29 cellular contexts compared by ENCODE assay signal in the genomic region with DNA sequence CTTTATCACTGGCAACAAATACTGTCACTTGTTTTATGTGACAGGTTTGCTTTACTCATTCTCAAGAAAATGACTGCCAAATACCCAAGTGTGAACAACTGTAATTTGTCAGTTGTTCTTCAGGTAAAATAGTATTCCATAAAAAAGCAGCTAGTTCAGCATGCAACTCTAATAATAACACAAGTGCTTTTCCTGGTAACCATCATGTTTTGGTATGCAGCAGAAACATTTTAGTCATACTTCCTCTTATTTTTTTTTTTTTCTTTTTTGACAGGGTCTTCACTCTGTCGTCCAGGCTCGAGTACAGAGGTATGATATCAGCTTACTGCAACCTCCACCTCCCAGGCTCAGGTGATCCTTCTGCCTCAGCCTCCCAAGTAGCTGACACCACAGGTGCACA. TPM values are rescaled to one million over a fixed set of nuclear protein-coding genes. Genes with fewer than 3 reads are reported as not detected.
A peak's percentile ranks its signal among the peaks of the same experiment; 100 is the strongest.
DNase-seq lines count a peak whose midpoint lies in the region; ATAC-seq and TF ChIP-seq lines count a peak whose summit lies in the region.
"Had no signal": no experiment of that assay in that cellular context is flagged by ENCODE, and none has a peak within 500 bp of the region (broad histone marks: within the 10 kb centered on the region; RNA-seq: fewer than 3 reads in every experiment).

No MANE protein-coding gene starts in this region.

- no peak for TF ChIP-seq RAD21 in IMR-90 (IDR thresholded peaks at IDR 0.05; ENCODE audit: low read length)

- intact Hi-C loops in activated CD8-positive, alpha-beta T cell treated with anti-CD3 and anti-CD28 coated beads for 36 hours (cut with micrococcal nuclease), result no loop called here
- intact Hi-C loops in IMR-90 (cut with micrococcal nuclease), result loop anchor here (5.0 kb wide), 1 partner anchor 376 kb away; no protein-coding TSS in a partner anchor

- POLR2A ChIA-PET in activated CD8-positive, alpha-beta T cell treated with anti-CD3 and anti-CD28 coated beads for 36 hours (lab: Charles Lee), result interaction anchor here (0.7 to 1.2 kb wide), 4 partner anchors 12 to 183 kb away, joined by 3 to 5 read pairs (median 3); a partner anchor contains a TSS
- POLR2A ChIA-PET in activated CD8-positive, alpha-beta T cell treated with anti-CD3 and anti-CD28 coated beads, Interleukin-2, amount 10 ng/mL, durations not matched to agents 7 days and 5 days (lab: Charles Lee), result interaction anchor here (0.6 to 0.7 kb wide), 2 partner anchors 164 to 847 kb away, joined by 3 to 5 read pairs; no protein-coding TSS in a partner anchor
- POLR2A ChIA-PET in IMR-90 (lab: Charles Lee; ENCODE audit: unreplicated experiment), result interaction anchor here (0.6 to 0.7 kb wide), 3 partner anchors 205 to 345 kb away, joined by 3 read pairs; a partner anchor contains a TSS

- H3K9me3 ChIP-seq in IMR-90 (ENCODE audit: control insufficient read depth, insufficient read depth, low read length) (no peaks in the 10 kb centered on the region), T-helper 17 cell (ENCODE audit: control insufficient read depth, low read length, poor library complexity, severe bottlenecking) (no peaks in the 10 kb centered on the region)
- H3K9me3 ChIP-seq: A549, HAP-1, suprapubic skin had no signal

- H2BK20ac ChIP-seq in IMR-90 (ENCODE audit: low read depth, low read length), result no peak overlapping the region

- TF ChIP-seq POLR2A in IMR-90 (IDR thresholded peaks at IDR 0.05; ENCODE audit: low read depth, low read length), result no peak

- H3K14ac ChIP-seq in IMR-90 (replicated peaks; ENCODE audit: low read depth, low read length), result no peak overlapping the region

- no CpG with 5 or more reads among the region's 2 CpGs for WGBS in IMR-90 (ENCODE audit: extremely low coverage in 2 of 2, insufficient read length in 1 of 2), 2 experiments

- H4K8ac ChIP-seq in IMR-90 (ENCODE audit: low read depth in 2 of 2, low read length in 2 of 2), result no peak overlapping the region

- H3K4me2 ChIP-seq in IMR-90 (ENCODE audit: low read depth, low read length), result no peak overlapping the region
- H3K4me2 ChIP-seq: A549, PC-9 had no signal

- no peak for TF ChIP-seq CTCF in activated CD8-positive, alpha-beta T cell treated with anti-CD3 and anti-CD28 coated beads for 36 hours (IDR thresholded peaks at IDR 0.05)
- TF ChIP-seq CTCF in IMR-90 (conservative IDR thresholded peaks at IDR 0.05; ENCODE audit: low read depth, low read length), result no peak

- H3K9me3 Mint-ChIP-seq in activated CD8-positive, alpha-beta T cell treated with anti-CD3 and anti-CD28 coated beads for 36 hours, result no peaks in the 10 kb centered on the region
- H3K9me3 Mint-ChIP-seq in activated CD8-positive, alpha-beta T cell treated with anti-CD3 and anti-CD28 coated beads, Interleukin-2, amount 10 ng/mL, durations not matched to agents 7 days and 5 days (ENCODE audit: insufficient read depth), result no peaks in the 10 kb centered on the region
- no peaks in the 10 kb centered on the region for H3K9me3 Mint-ChIP-seq in memory B cell
- H3K9me3 Mint-ChIP-seq: nephron had no signal

- no peak overlapping the region for H2BK5ac ChIP-seq in IMR-90 (ENCODE audit: low read depth, low read length, poor library complexity, severe bottlenecking)

- no peak overlapping the region for H3K4me3 Mint-ChIP-seq in activated CD8-positive, alpha-beta T cell treated with anti-CD3 and anti-CD28 coated beads for 36 hours
- no peak overlapping the region for H3K4me3 Mint-ChIP-seq in activated CD8-positive, alpha-beta T cell treated with anti-CD3 and anti-CD28 coated beads, Interleukin-2, amount 10 ng/mL, durations not matched to agents 7 days and 5 days
- H3K4me3 Mint-ChIP-seq in T-helper 17 cell, result peak overlapping the region; percentile 43
- peak overlapping the region; percentile 9 for H3K4me3 Mint-ChIP-seq in memory B cell
- H3K4me3 Mint-ChIP-seq: nephron had no signal

- no peaks in the 10 kb centered on the region for H4K20me1 ChIP-seq in IMR-90 (ENCODE audit: insufficient read depth, low read length)

- dilution Hi-C loops in IMR-90 (cut with HindIII; ENCODE audit: low sequenced_read_pairs, unreplicated experiment), result no loop called here

- H3K79me1 ChIP-seq in IMR-90 (ENCODE audit: low read depth in 1 of 2, low read length in 2 of 2), result peaks cover 26 to 40% of the 10 kb centered on the region in 2 experiments

- CTCF ChIA-PET in activated CD8-positive, alpha-beta T cell treated with anti-CD3 and anti-CD28 coated beads for 36 hours (lab: Charles Lee), result interaction anchor here (1.9 to 2.5 kb wide), 2 partner anchors 15 to 373 kb away, joined by 7 to 10 read pairs; a partner anchor contains a TSS
- CTCF ChIA-PET in activated CD8-positive, alpha-beta T cell treated with anti-CD3 and anti-CD28 coated beads, Interleukin-2, amount 10 ng/mL, durations not matched to agents 7 days and 5 days (lab: Charles Lee), result interaction anchor here (0.8 to 0.9 kb wide), 2 partner anchors 15 to 41 kb away, joined by 3 to 6 read pairs; no protein-coding TSS in a partner anchor
- CTCF ChIA-PET in IMR-90 (lab: Yijun Ruan, JAX), result interaction anchor here (1.7 kb wide), 1 partner anchor 13 kb away, joined by 8 read pairs; no protein-coding TSS in a partner anchor

- no peak overlapping the region for H2BK120ac ChIP-seq in IMR-90 (ENCODE audit: low read depth, low read length)

- no peak overlapping the region for H2AK9ac ChIP-seq in IMR-90 (replicated peaks; ENCODE audit: low read depth, low read length, poor library complexity)

- no peak overlapping the region for H2BK15ac ChIP-seq in IMR-90 (ENCODE audit: low read depth, low read length)

- BruUV-seq in IMR-90 (replicated peaks; lab: Mats Ljungman, UMichigan), result no TSS peak

- H3K36me3 Mint-ChIP-seq in activated CD8-positive, alpha-beta T cell treated with anti-CD3 and anti-CD28 coated beads for 36 hours (ENCODE audit: low read depth), result peaks cover 62% of the 10 kb centered on the region
- peaks cover 66% of the 10 kb centered on the region for H3K36me3 Mint-ChIP-seq in activated CD8-positive, alpha-beta T cell treated with anti-CD3 and anti-CD28 coated beads, Interleukin-2, amount 10 ng/mL, durations not matched to agents 7 days and 5 days (ENCODE audit: low read depth)
- peaks cover 5% of the 10 kb centered on the region for H3K36me3 Mint-ChIP-seq in T-helper 17 cell (ENCODE audit: low read depth)
- peaks cover 28% of the 10 kb centered on the region for H3K36me3 Mint-ChIP-seq in memory B cell

- peaks cover 3% of the 10 kb centered on the region for H3K9me1 ChIP-seq in IMR-90 (ENCODE audit: insufficient read depth, low read length)

- H3K27ac ChIP-seq in IMR-90 (ENCODE audit: insufficient read depth, low read length), result no peak overlapping the region
- H3K27ac ChIP-seq: A549, parathyroid adenoma, PC-9, suprapubic skin had no signal

- H3K4me3 ChIP-seq in IMR-90 (ENCODE audit: insufficient read depth, low read depth, low read length) (no peak overlapping the region), H7 (ENCODE audit: insufficient read depth, low read depth, low read length) (no peak overlapping the region)
- H3K4me3 ChIP-seq: A549, coronary artery, HAP-1, PC-9, suprapubic skin had no signal

- H3K27me3 Mint-ChIP-seq in activated CD8-positive, alpha-beta T cell treated with anti-CD3 and anti-CD28 coated beads for 36 hours, result no peaks in the 10 kb centered on the region
- no peaks in the 10 kb centered on the region for H3K27me3 Mint-ChIP-seq in activated CD8-positive, alpha-beta T cell treated with anti-CD3 and anti-CD28 coated beads, Interleukin-2, amount 10 ng/mL, durations not matched to agents 7 days and 5 days (ENCODE audit: low read depth)
- no peaks in the 10 kb centered on the region for H3K27me3 Mint-ChIP-seq in T-helper 17 cell
- no peaks in the 10 kb centered on the region for H3K27me3 Mint-ChIP-seq in memory B cell

- no peaks in the 10 kb centered on the region; the same call in 1 of the 2 replicates for H3K4me1 ChIP-seq in IMR-90 (ENCODE audit: control insufficient read depth, insufficient read depth, low read length)

- no peak overlapping the region for H2AK5ac ChIP-seq in IMR-90 (ENCODE audit: low read depth, low read length)

- H3K4me1 Mint-ChIP-seq in activated CD8-positive, alpha-beta T cell treated with anti-CD3 and anti-CD28 coated beads for 36 hours (ENCODE audit: low read depth), result peaks cover 45% of the 10 kb centered on the region
- peaks cover 28% of the 10 kb centered on the region for H3K4me1 Mint-ChIP-seq in activated CD8-positive, alpha-beta T cell treated with anti-CD3 and anti-CD28 coated beads, Interleukin-2, amount 10 ng/mL, durations not matched to agents 7 days and 5 days (ENCODE audit: low read depth)
- H3K4me1 Mint-ChIP-seq in T-helper 17 cell, result peaks cover 24% of the 10 kb centered on the region
- peaks cover 26% of the 10 kb centered on the region for H3K4me1 Mint-ChIP-seq in memory B cell

- H3K9ac ChIP-seq in IMR-90 (ENCODE audit: low read depth, low read length), result no peak overlapping the region
- H3K9ac ChIP-seq: parathyroid adenoma had no signal

- in situ Hi-C loops in IMR-90 (cut with MboI; ENCODE audit: low sequenced_read_pairs), result no loop called here

- H3K23ac ChIP-seq in IMR-90 (ENCODE audit: low read depth, low read length), result no peak overlapping the region

- no peak overlapping the region for H4K5ac ChIP-seq in IMR-90 (ENCODE audit: low read depth, low read length)

- H3K36me3 ChIP-seq in IMR-90 (ENCODE audit: control insufficient read depth, insufficient read depth, low read length), result peaks cover 15% of the 10 kb centered on the region
- H3K36me3 ChIP-seq in H7 (replicated peaks; ENCODE audit: control insufficient read depth, insufficient read depth, low read length), result peaks cover 24% of the 10 kb centered on the region

- ATAC-seq in activated CD8-positive, alpha-beta T cell treated with anti-CD3 and anti-CD28 coated beads for 36 hours, result no peak
- no peak for ATAC-seq in activated CD8-positive, alpha-beta T cell treated with anti-CD3 and anti-CD28 coated beads, Interleukin-2, amount 10 ng/mL, durations not matched to agents 7 days and 5 days
- no peak for ATAC-seq in IMR-90 (ENCODE audit: low read depth)
- ATAC-seq in T-helper 17 cell, result no peak
- no peak for ATAC-seq in memory B cell (ENCODE audit: low read depth)
- no peak for ATAC-seq in HG03565 (IDR thresholded peaks at IDR 0.05; ENCODE audit: unreplicated experiment)
- ATAC-seq: A549, left colon, right cardiac atrium had no signal

- H3K18ac ChIP-seq in IMR-90 (ENCODE audit: low read depth, low read length), result no peak overlapping the region

- H3K27ac Mint-ChIP-seq in activated CD8-positive, alpha-beta T cell treated with anti-CD3 and anti-CD28 coated beads for 36 hours, result peak overlapping the region; percentile 55
- no peak overlapping the region for H3K27ac Mint-ChIP-seq in activated CD8-positive, alpha-beta T cell treated with anti-CD3 and anti-CD28 coated beads, Interleukin-2, amount 10 ng/mL, durations not matched to agents 7 days and 5 days
- H3K27ac Mint-ChIP-seq in T-helper 17 cell (no peak overlapping the region), memory B cell (peak overlapping the region; percentile 85)
- H3K27ac Mint-ChIP-seq: nephron had no signal

- H3K4ac ChIP-seq in IMR-90 (ENCODE audit: low read depth, low read length), result no peak overlapping the region

- H3K27me3 ChIP-seq in IMR-90 (ENCODE audit: control insufficient read depth, insufficient read depth, low read length), result no peaks in the 10 kb centered on the region
- H3K27me3 ChIP-seq in H7 (ENCODE audit: control insufficient read depth, insufficient read depth, low read length), result no peaks in the 10 kb centered on the region
- H3K27me3 ChIP-seq: suprapubic skin had no signal

- no peak overlapping the region for H3K56ac ChIP-seq in IMR-90 (ENCODE audit: extremely low read depth, insufficient read depth, low read length)

- no peak overlapping the region for H2AFZ ChIP-seq in IMR-90 (replicated peaks; ENCODE audit: low read length, poor library complexity)
- H2AFZ ChIP-seq: parathyroid adenoma, PC-9 had no signal

- DNase-seq in activated CD8-positive, alpha-beta T cell treated with anti-CD3 and anti-CD28 coated beads for 36 hours, result no peak
- no peak for DNase-seq in activated CD8-positive, alpha-beta T cell treated with anti-CD3 and anti-CD28 coated beads, Interleukin-2, amount 10 ng/mL, durations not matched to agents 7 days and 5 days
- peak; percentile 10 for DNase-seq in IMR-90
- no peak for DNase-seq in T-helper 17 cell
- DNase-seq in memory B cell (ENCODE audit: low spot score in 2 of 2), result no peak
- DNase-seq in H7, result no peak
- no peak for DNase-seq in midbrain (lab: John Stamatoyannopoulos, UW)
- DNase-seq: activated CD4-positive, alpha-beta T cell treated with anti-CD3 and anti-CD28 coated beads for 48 hours; activated effector memory CD4-positive, alpha-beta T cell treated with anti-CD3 and anti-CD28 coated beads, Interleukin-2, amount 50 U/mL, for 16 hours; C1 segment of cervical spinal cord; KG1; left colon; NCI-H1092; NCI-H187 treated with DMSO at 0.1 percent for 48 hours; NCI-H2227 treated with DMSO at 0.1 percent for 48 hours; NCI-H748 treated with DMSO at 0.1 percent for 48 hours; PC-9; right cardiac atrium; SHP77; stimulated activated CD4-positive, alpha-beta T cell treated with anti-CD3 and anti-CD28 coated beads, Interleukin-15, amount 100 ng/mL, for 24 hours had no signal

- no peak overlapping the region for H4K91ac ChIP-seq in IMR-90 (ENCODE audit: insufficient read depth, low read depth, low read length)

RNA-seq across cellular contexts. Expression of a gene that starts 4.6 kb away (rescaled TPM):
- 10 to 100 TPM; 39.4 to 41.6 TPM for total RNA-seq in activated CD8-positive, alpha-beta T cell treated with anti-CD3 and anti-CD28 coated beads for 36 hours
- total RNA-seq in activated CD8-positive, alpha-beta T cell treated with anti-CD3 and anti-CD28 coated beads, Interleukin-2, amount 10 ng/mL, durations not matched to agents 7 days and 5 days, result 10 to 100 TPM; 42.6 to 48.4 TPM
- total RNA-seq in IMR-90 (2012; rRNA removed) (9.0 and 9.2 TPM in 2 replicates), T-helper 17 cell (10 to 100 TPM; 29.6 to 30.6 TPM)
- 13.8 and 15.2 TPM in 2 replicates for polyA plus RNA-seq in IMR-90 (2012; rRNA removed)
- 9.0 and 9.2 TPM in 2 replicates for polyA plus RNA-seq in IMR-90 (2012; cell fraction: cytosol; rRNA removed)
- polyA plus RNA-seq in IMR-90 (2012; cell fraction: nucleus; rRNA removed; ENCODE audit: low replicate concordance), result 4.3 and 11.3 TPM in 2 replicates
- total RNA-seq in H7 (2014; rRNA removed; shearing (Covaris generic)), result 15.6 and 16.2 TPM in 2 replicates

RNA-seq across cellular contexts. Expression of a gene that starts 29.6 kb away (rescaled TPM):
- total RNA-seq in activated CD8-positive, alpha-beta T cell treated with anti-CD3 and anti-CD28 coated beads for 36 hours, result 1 to 10 TPM; 1.2 to 2.2 TPM
- total RNA-seq in activated CD8-positive, alpha-beta T cell treated with anti-CD3 and anti-CD28 coated beads, Interleukin-2, amount 10 ng/mL, durations not matched to agents 7 days and 5 days, result 1 to 10 TPM; 1.4 to 1.8 TPM
- total RNA-seq in IMR-90 (2012; rRNA removed), result not detected in 2 replicates
- 0.10 and 0.20 TPM in 2 replicates for polyA plus RNA-seq in IMR-90 (2012; rRNA removed)
- not detected in 2 replicates for polyA plus RNA-seq in IMR-90 (2012; cell fraction: cytosol; rRNA removed)
- polyA plus RNA-seq in IMR-90 (2012; cell fraction: nucleus; rRNA removed; ENCODE audit: low replicate concordance), result 0.08 and 0.73 TPM in 2 replicates
- total RNA-seq in T-helper 17 cell, result under 1 TPM in 1 of 2 donors, not detected in 1; 0.75 TPM
- 0.52 TPM in 1 of 2 replicates, not detected in the other for total RNA-seq in H7 (2014; rRNA removed; shearing (Covaris generic))
- total RNA-seq: bronchial epithelial cell, G401 had no signal
- polyA plus RNA-seq: right cardiac atrium had no signal

RNA-seq across cellular contexts. Expression of a gene that starts 41.7 kb away (rescaled TPM):
- 10 to 100 TPM; 37.7 to 41.8 TPM for total RNA-seq in activated CD8-positive, alpha-beta T cell treated with anti-CD3 and anti-CD28 coated beads for 36 hours
- 10 to 100 TPM; 35.3 to 36.0 TPM for total RNA-seq in activated CD8-positive, alpha-beta T cell treated with anti-CD3 and anti-CD28 coated beads, Interleukin-2, amount 10 ng/mL, durations not matched to agents 7 days and 5 days
- total RNA-seq in IMR-90 (2012; rRNA removed), result 28.3 and 40.5 TPM in 2 replicates
- 10.6 and 14.0 TPM in 2 replicates for polyA plus RNA-seq in IMR-90 (2012; rRNA removed)
- polyA plus RNA-seq in IMR-90 (2012; cell fraction: cytosol; rRNA removed), result 3.4 and 16.1 TPM in 2 replicates
- 3.0 and 8.0 TPM in 2 replicates for polyA plus RNA-seq in IMR-90 (2012; cell fraction: nucleus; rRNA removed; ENCODE audit: low replicate concordance)
- total RNA-seq in T-helper 17 cell, result 10 to 100 TPM; 28.5 to 29.7 TPM
- 30.7 and 31.0 TPM in 2 replicates for total RNA-seq in H7 (2014; rRNA removed; shearing (Covaris generic))

RNA-seq across cellular contexts. Expression of a gene that starts 41.9 kb away (rescaled TPM):
- total RNA-seq in activated CD8-positive, alpha-beta T cell treated with anti-CD3 and anti-CD28 coated beads for 36 hours, result 10 to 100 TPM; 26.0 to 27.4 TPM
- total RNA-seq in activated CD8-positive, alpha-beta T cell treated with anti-CD3 and anti-CD28 coated beads, Interleukin-2, amount 10 ng/mL, durations not matched to agents 7 days and 5 days, result 10 to 100 TPM; 37.6 to 37.7 TPM
- total RNA-seq in IMR-90 (2012; rRNA removed) (19.4 and 26.2 TPM in 2 replicates), T-helper 17 cell (10 to 100 TPM; 21.7 to 22.8 TPM)
- 22.8 and 23.4 TPM in 2 replicates for polyA plus RNA-seq in IMR-90 (2012; rRNA removed)
- polyA plus RNA-seq in IMR-90 (2012; cell fraction: cytosol; rRNA removed), result 16.0 and 27.1 TPM in 2 replicates
- polyA plus RNA-seq in IMR-90 (2012; cell fraction: nucleus; rRNA removed; ENCODE audit: low replicate concordance), result 19.7 and 25.4 TPM in 2 replicates
- 63.1 and 71.0 TPM in 2 replicates for total RNA-seq in H7 (2014; rRNA removed; shearing (Covaris generic))

RNA-seq across cellular contexts. Expression of a gene that starts 43.2 kb away (rescaled TPM):
- total RNA-seq in activated CD8-positive, alpha-beta T cell treated with anti-CD3 and anti-CD28 coated beads for 36 hours, result 100 to 1,000 TPM; 159 to 163 TPM
- 100 to 1,000 TPM; 179 to 183 TPM for total RNA-seq in activated CD8-positive, alpha-beta T cell treated with anti-CD3 and anti-CD28 coated beads, Interleukin-2, amount 10 ng/mL, durations not matched to agents 7 days and 5 days
- total RNA-seq in IMR-90 (2012; rRNA removed) (102 and 106 TPM in 2 replicates), T-helper 17 cell (10 to 100 TPM; 32.8 to 42.4 TPM)
- 76.1 and 100 TPM in 2 replicates for polyA plus RNA-seq in IMR-90 (2012; rRNA removed)
- 10.7 and 23.7 TPM in 2 replicates for polyA plus RNA-seq in IMR-90 (2012; cell fraction: cytosol; rRNA removed)
- 7.0 and 46.0 TPM in 2 replicates for polyA plus RNA-seq in IMR-90 (2012; cell fraction: nucleus; rRNA removed; ENCODE audit: low replicate concordance)
- 78.4 and 103 TPM in 2 replicates for total RNA-seq in H7 (2014; rRNA removed; shearing (Covaris generic))

Comparison
In these comparisons a context has a peak if more than half of its experiments do, and no peak if none do; other contexts are left out.
1. H3K27ac Mint-ChIP-seq: peak in activated CD8-positive, alpha-beta T cell treated with anti-CD3 and anti-CD28 coated beads for 36 hours (single experiment) and memory B cell (single experiment); none in activated CD8-positive, alpha-beta T cell treated with anti-CD3 and anti-CD28 coated beads, Interleukin-2, amount 10 ng/mL, durations not matched to agents 7 days and 5 days (single experiment) and T-helper 17 cell (single experiment).
2. H3K4me3 Mint-ChIP-seq: peak in T-helper 17 cell (single experiment) and memory B cell (single experiment); none in activated CD8-positive, alpha-beta T cell treated with anti-CD3 and anti-CD28 coated beads for 36 hours (single experiment) and activated CD8-positive, alpha-beta T cell treated with anti-CD3 and anti-CD28 coated beads, Interleukin-2, amount 10 ng/mL, durations not matched to agents 7 days and 5 days (single experiment).